ENCODE assay signal across 8 cellular contexts in the genomic region with DNA sequence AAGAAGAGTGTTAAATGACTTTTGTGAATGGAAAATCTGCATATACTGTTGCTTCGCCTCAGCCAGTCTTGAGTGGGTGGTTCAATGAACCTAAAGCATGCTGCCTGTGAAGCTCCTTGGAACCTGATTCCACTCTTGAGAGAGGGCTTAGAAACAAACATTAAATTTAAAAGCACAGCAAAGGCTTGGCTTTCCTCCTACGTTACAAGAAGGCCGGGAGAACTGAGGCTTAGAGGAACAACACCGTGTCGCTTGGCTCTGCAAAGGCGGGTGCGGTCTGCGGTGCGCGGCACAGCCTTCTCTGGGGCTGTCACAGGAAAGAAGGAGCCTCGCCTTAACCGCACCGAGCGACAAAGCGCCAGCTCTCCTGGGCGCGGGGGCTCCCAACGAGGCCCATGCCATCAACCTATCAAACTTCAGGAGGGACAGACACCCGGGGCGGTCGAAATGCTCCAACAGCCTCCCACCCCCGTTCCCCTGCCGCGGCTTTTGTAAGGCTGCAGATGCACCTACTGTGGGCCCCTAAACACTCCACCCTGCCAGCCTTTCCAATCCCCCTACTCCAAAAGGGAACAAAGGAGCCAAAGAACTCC. TPM values are rescaled to one million over a fixed set of nuclear protein-coding genes. Genes with fewer than 3 reads are reported as not detected.
A peak's percentile ranks its signal among the peaks of the same experiment; 100 is the strongest.
DNase-seq lines count a peak whose midpoint lies in the region; ATAC-seq and TF ChIP-seq lines count a peak whose summit lies in the region.

No MANE protein-coding gene starts in this region.

- H4K20me1 ChIP-seq in BLaER1 (peaks cover 47% of the 10 kb centered on the region), OCI-LY1 (ENCODE audit: insufficient read depth, low read length) (no peaks in the 10 kb centered on the region)

- TF ChIP-seq CTCF in OCI-LY1 (IDR thresholded peaks at IDR 0.05; ENCODE audit: low read length) (no peak), esophagus squamous epithelium (IDR thresholded peaks at IDR 0.05) (no peak)

- H3K27me3 ChIP-seq in BLaER1 (no peaks in the 10 kb centered on the region), OCI-LY1 (ENCODE audit: insufficient read depth, low read length) (no peaks in the 10 kb centered on the region), esophagus squamous epithelium (no peaks in the 10 kb centered on the region)

- H3F3A ChIP-seq in OCI-LY1 (ENCODE audit: insufficient read depth, low read length) = no peaks in the 10 kb centered on the region

- H3K4me3 Mint-ChIP-seq in natural killer cell treated with Interleukin-12 subunit alpha and Interleukin-12 subunit beta and Interleukin-15 and Interleukin-18, amount 100 ng/mL, for 72 hours = peak overlapping the region; percentile 98

- H3K36me3 ChIP-seq in BLaER1 (no peaks in the 10 kb centered on the region), OCI-LY1 (ENCODE audit: insufficient read depth, low read length) (no peaks in the 10 kb centered on the region), esophagus squamous epithelium (no peaks in the 10 kb centered on the region)

- no peaks in the 10 kb centered on the region for H3K9me2 ChIP-seq in OCI-LY1 (ENCODE audit: low read depth, low read length)

- H3K27ac ChIP-seq in BLaER1 (peak overlapping the region; percentile 84), OCI-LY1 (ENCODE audit: low read depth, low read length, poor library complexity, severe bottlenecking) (peak overlapping the region; percentile 61), esophagus squamous epithelium (peak overlapping the region; percentile 95 to 98 (median 98))

- DNase-seq in activated T-cell treated with anti-CD3 and anti-CD28 coated beads, Interleukin-2, amount 50 U/mL, for 1 hour = peak; percentile 82
- DNase-seq in esophagus squamous epithelium (lab: John Stamatoyannopoulos, UW) = peak; percentile 27
- peak; percentile 90 for DNase-seq in natural killer cell treated with Interleukin-12 subunit alpha and Interleukin-12 subunit beta and Interleukin-15 and Interleukin-18, amount 100 ng/mL, for 72 hours (ENCODE audit: low spot score)
- DNase-seq in stimulated activated naive CD8-positive, alpha-beta T cell treated with anti-CD3 and anti-CD28 coated beads, Interleukin-15, Interleukin-2, amounts not matched to agents 100 U/mL and 50 U/mL, for 24 hours = peak; percentile 86

- WGBS in esophagus squamous epithelium, 2 donors = 0% methylated on average over 8 to 13 of the region's 24 CpGs

- peak overlapping the region; percentile 90 to 92 for H3K27ac Mint-ChIP-seq in natural killer cell treated with Interleukin-12 subunit alpha and Interleukin-12 subunit beta and Interleukin-15 and Interleukin-18, amount 100 ng/mL, for 72 hours

- H3K4me3 ChIP-seq in BLaER1 = peak overlapping the region; percentile 99
- peak overlapping the region; percentile 99 for H3K4me3 ChIP-seq in OCI-LY1 (ENCODE audit: low read depth, low read length, poor library complexity, severe bottlenecking)
- H3K4me3 ChIP-seq in esophagus squamous epithelium = peak overlapping the region; percentile 71 to 97 (median 86)

- TF ChIP-seq POLR2A in esophagus squamous epithelium (IDR thresholded peaks at IDR 0.05) = peak in 1 of 4 donors; percentile 44

- H3K9ac ChIP-seq in BLaER1 (peak overlapping the region; percentile 86), OCI-LY1 (ENCODE audit: low read length) (peak overlapping the region; percentile 86)

- intact Hi-C loops in esophagus squamous epithelium (cut with DNase I) = no loop called here

- H3K9me3 ChIP-seq in BLaER1 = no peaks in the 10 kb centered on the region
- no peaks in the 10 kb centered on the region for H3K9me3 ChIP-seq in OCI-LY1 (ENCODE audit: low read length)
- H3K9me3 ChIP-seq in esophagus squamous epithelium = no peaks in the 10 kb centered on the region

- H3K4me1 Mint-ChIP-seq in natural killer cell treated with Interleukin-12 subunit alpha and Interleukin-12 subunit beta and Interleukin-15 and Interleukin-18, amount 100 ng/mL, for 72 hours (ENCODE audit: low read depth in 2 of 2) = peaks cover 20 to 23% of the 10 kb centered on the region in 2 donors

- peak; percentile 66 for ATAC-seq in GM19395 (IDR thresholded peaks at IDR 0.05; ENCODE audit: unreplicated experiment)
- ATAC-seq in HG03520 (IDR thresholded peaks at IDR 0.05; ENCODE audit: unreplicated experiment) = peak; percentile 33
- peak; percentile 86 to 89 for ATAC-seq in natural killer cell treated with Interleukin-12 subunit alpha and Interleukin-12 subunit beta and Interleukin-15 and Interleukin-18, amount 100 ng/mL, for 72 hours
- ATAC-seq in stimulated activated naive CD8-positive, alpha-beta T cell treated with anti-CD3 and anti-CD28 coated beads, Interleukin-15, Interleukin-2, amounts not matched to agents 100 U/mL and 50 U/mL, for 24 hours = peak; percentile 83

- peaks cover 42% of the 10 kb centered on the region for H3K79me2 ChIP-seq in OCI-LY1 (ENCODE audit: insufficient read depth, low read length)

- no peaks in the 10 kb centered on the region for H3K9me3 Mint-ChIP-seq in natural killer cell treated with Interleukin-12 subunit alpha and Interleukin-12 subunit beta and Interleukin-15 and Interleukin-18, amount 100 ng/mL, for 72 hours

- 0 out of 2 replicates have a peak overlapping the region, but pooled peaks have one; percentile 36 for H2AFZ ChIP-seq in OCI-LY1 (ENCODE audit: low read length)

- no peaks in the 10 kb centered on the region for H3K27me3 Mint-ChIP-seq in natural killer cell treated with Interleukin-12 subunit alpha and Interleukin-12 subunit beta and Interleukin-15 and Interleukin-18, amount 100 ng/mL, for 72 hours

- H3K4me2 ChIP-seq in BLaER1 (peak overlapping the region; percentile 89), OCI-LY1 (ENCODE audit: low read length) (peak overlapping the region; percentile 86)

- H3K4me1 ChIP-seq in BLaER1 (peaks cover 20% of the 10 kb centered on the region), OCI-LY1 (ENCODE audit: insufficient read depth, low read length, severe bottlenecking) (peaks cover 71% of the 10 kb centered on the region), esophagus squamous epithelium (peaks cover 8 to 58% (median 14%) of the 10 kb centered on the region in 3 donors)

- H3K36me3 Mint-ChIP-seq in natural killer cell treated with Interleukin-12 subunit alpha and Interleukin-12 subunit beta and Interleukin-15 and Interleukin-18, amount 100 ng/mL, for 72 hours = no peaks in the 10 kb centered on the region

RNA-seq across cellular contexts. Expression of gene OSBPL8, which starts 0.8 kb away (rescaled TPM):
- total RNA-seq in esophagus squamous epithelium = 10 to 100 TPM; 30.3 to 60.8 (median 43.0) TPM
- total RNA-seq in natural killer cell treated with Interleukin-12 subunit alpha and Interleukin-12 subunit beta and Interleukin-15 and Interleukin-18, amount 100 ng/mL, for 72 hours = 100 to 1,000 TPM in 1 of 2 donors, 10 to 100 TPM in 1; 99.0 to 105 TPM

Comparison
In these comparisons a context has a peak if more than half of its experiments do, and no peak if none do; other contexts are left out.
1. Peak in every context shown above with its lines: DNase-seq, ATAC-seq, H3K4me3 ChIP-seq and H3K27ac ChIP-seq.
2. ATAC-seq: peak in every context shown above with its lines; median percentile 88 in natural killer cell treated with Interleukin-12 subunit alpha and Interleukin-12 subunit beta and Interleukin-15 and Interleukin-18, amount 100 ng/mL, for 72 hours; 83 in stimulated activated naive CD8-positive, alpha-beta T cell treated with anti-CD3 and anti-CD28 coated beads, Interleukin-15, Interleukin-2, amounts not matched to agents 100 U/mL and 50 U/mL, for 24 hours; 66 in GM19395; 33 in HG03520.
3. DNase-seq: peak in every context shown above with its lines; median percentile 90 in natural killer cell treated with Interleukin-12 subunit alpha and Interleukin-12 subunit beta and Interleukin-15 and Interleukin-18, amount 100 ng/mL, for 72 hours; 86 in stimulated activated naive CD8-positive, alpha-beta T cell treated with anti-CD3 and anti-CD28 coated beads, Interleukin-15, Interleukin-2, amounts not matched to agents 100 U/mL and 50 U/mL, for 24 hours; 82 in activated T-cell treated with anti-CD3 and anti-CD28 coated beads, Interleukin-2, amount 50 U/mL, for 1 hour; 27 in esophagus squamous epithelium.